ENCODE assay signal across 13 cellular contexts in the genomic region with DNA sequence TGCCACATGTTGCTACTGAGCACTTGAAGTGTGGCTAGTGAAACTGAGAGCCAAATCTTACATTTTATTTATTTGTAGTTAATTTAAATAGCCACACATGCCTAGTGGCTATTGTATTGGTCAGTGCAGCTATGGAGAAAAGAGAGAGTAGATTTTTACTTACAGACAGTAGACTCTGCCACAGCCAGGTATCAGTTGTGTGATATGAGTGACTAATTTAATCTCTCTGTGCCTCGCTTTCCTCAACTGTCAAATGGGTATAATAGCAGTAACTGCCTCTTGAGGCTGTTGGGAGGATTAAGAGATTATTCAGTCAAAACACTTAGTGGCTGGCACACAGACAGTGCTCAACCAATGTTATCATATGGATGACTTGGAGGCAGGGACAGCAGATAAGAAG. TPM values are rescaled to one million over a fixed set of nuclear protein-coding genes. Genes with fewer than 3 reads are reported as not detected.
DNase-seq lines count a peak whose midpoint lies in the region; ATAC-seq and TF ChIP-seq lines count a peak whose summit lies in the region.
"Had no signal": no experiment of that assay in that cellular context is flagged by ENCODE, and none has a peak within 500 bp of the region (broad histone marks: within the 10 kb centered on the region; RNA-seq: fewer than 3 reads in every experiment).

No MANE protein-coding gene starts in this region.

- intact Hi-C loops in natural killer cell (cut with micrococcal nuclease) (no loop called here), thyroid gland (cut with DNase I) (no loop called here)

- H3K9me3 ChIP-seq in WERI-Rb-1 (ENCODE audit: severe bottlenecking) (no peaks in the 10 kb centered on the region), thyroid gland (no peaks in the 10 kb centered on the region)
- H3K9me3 ChIP-seq: BLaER1, Caco-2 had no signal

- H3K4me3 ChIP-seq in WERI-Rb-1 (ENCODE audit: low read depth, low read length) (no peak overlapping the region), thyroid gland (replicated peaks in 1 of 3) (no peak overlapping the region)
- H3K4me3 ChIP-seq: BLaER1 had no signal

- H3K27ac ChIP-seq in WERI-Rb-1, result peak overlapping the region; percentile 75
- no peak overlapping the region for H3K27ac ChIP-seq in thyroid gland
- H3K27ac ChIP-seq: BLaER1 had no signal

- 93 to 100% methylated on average over 1 of the region's 1 CpG for WGBS in thyroid gland, 2 donors

- H3K4me1 ChIP-seq in thyroid gland, result no peaks in the 10 kb centered on the region
- H3K4me1 ChIP-seq: Caco-2 had no signal

- no peaks in the 10 kb centered on the region for H3K27me3 ChIP-seq in WERI-Rb-1 (ENCODE audit: insufficient read depth, low read depth, severe bottlenecking)
- no peaks in the 10 kb centered on the region for H3K27me3 ChIP-seq in thyroid gland
- H3K27me3 ChIP-seq: BLaER1 had no signal

- H3K9me3 Mint-ChIP-seq in natural killer cell (no peaks in the 10 kb centered on the region), immature natural killer cell (no peaks in the 10 kb centered on the region)
- no peaks in the 10 kb centered on the region for H3K9me3 Mint-ChIP-seq in natural killer cell treated with Interleukin-12 subunit alpha and Interleukin-12 subunit beta and Interleukin-15 and Interleukin-18, amount 100 ng/mL, for 72 hours
- H3K9me3 Mint-ChIP-seq: CD8-positive, alpha-beta memory T cell; H9 had no signal

- no peak for ATAC-seq in natural killer cell
- ATAC-seq in natural killer cell treated with Interleukin-12 subunit alpha and Interleukin-12 subunit beta and Interleukin-15 and Interleukin-18, amount 100 ng/mL, for 72 hours, result no peak

- DNase-seq in natural killer cell (no peak), WERI-Rb-1 (no peak), immature natural killer cell (no peak), thyroid gland (no peak), 8988T (no peak)
- DNase-seq in natural killer cell treated with Interleukin-12 subunit alpha and Interleukin-12 subunit beta and Interleukin-15 and Interleukin-18, amount 100 ng/mL, for 72 hours (ENCODE audit: low spot score), result no peak
- DNase-seq: AML-193; Caco-2; CD8-positive, alpha-beta memory T cell; DND-41; GDM1; H9 had no signal

- H3K27ac Mint-ChIP-seq in natural killer cell (peak overlapping the region; percentile 64 to 91), immature natural killer cell (peak overlapping the region; percentile 67 to 94 (median 80))
- no peak overlapping the region for H3K27ac Mint-ChIP-seq in natural killer cell treated with Interleukin-12 subunit alpha and Interleukin-12 subunit beta and Interleukin-15 and Interleukin-18, amount 100 ng/mL, for 72 hours
- H3K27ac Mint-ChIP-seq: H9 had no signal

- no peak for TF ChIP-seq CTCF in natural killer cell (IDR thresholded peaks at IDR 0.05)
- no peak for TF ChIP-seq CTCF in WERI-Rb-1 (IDR thresholded peaks at IDR 0.05; ENCODE audit: low read depth, low read length)
- TF ChIP-seq CTCF in thyroid gland (IDR thresholded peaks at IDR 0.05), result no peak

- peaks cover 21 to 22% of the 10 kb centered on the region in 2 donors for H3K4me1 Mint-ChIP-seq in natural killer cell
- H3K4me1 Mint-ChIP-seq in natural killer cell treated with Interleukin-12 subunit alpha and Interleukin-12 subunit beta and Interleukin-15 and Interleukin-18, amount 100 ng/mL, for 72 hours (ENCODE audit: low read depth in 2 of 2), result peaks cover 22 to 29% of the 10 kb centered on the region in 2 donors
- H3K4me1 Mint-ChIP-seq in immature natural killer cell, result peaks cover 24 to 26% of the 10 kb centered on the region in 2 donors
- H3K4me1 Mint-ChIP-seq: H9 had no signal

- no peaks in the 10 kb centered on the region for H3K36me3 ChIP-seq in WERI-Rb-1
- no peaks in the 10 kb centered on the region for H3K36me3 ChIP-seq in thyroid gland

- H3K27me3 Mint-ChIP-seq in natural killer cell (ENCODE audit: low read depth in 2 of 2) (no peaks in the 10 kb centered on the region), immature natural killer cell (ENCODE audit: low read depth in 3 of 3) (peaks cover 0 to 11% (median 10%) of the 10 kb centered on the region in 3 donors)
- no peaks in the 10 kb centered on the region for H3K27me3 Mint-ChIP-seq in natural killer cell treated with Interleukin-12 subunit alpha and Interleukin-12 subunit beta and Interleukin-15 and Interleukin-18, amount 100 ng/mL, for 72 hours
- H3K27me3 Mint-ChIP-seq: CD8-positive, alpha-beta memory T cell had no signal

- no peak for TF ChIP-seq POLR2A in thyroid gland (IDR thresholded peaks at IDR 0.05)

- H3K36me3 Mint-ChIP-seq in natural killer cell (no peaks in the 10 kb centered on the region), immature natural killer cell (peaks cover 0 to 9% (median 3%) of the 10 kb centered on the region in 3 donors)
- no peaks in the 10 kb centered on the region for H3K36me3 Mint-ChIP-seq in natural killer cell treated with Interleukin-12 subunit alpha and Interleukin-12 subunit beta and Interleukin-15 and Interleukin-18, amount 100 ng/mL, for 72 hours

- H3K4me3 Mint-ChIP-seq in natural killer cell (no peak overlapping the region), immature natural killer cell (no peak overlapping the region)
- no peak overlapping the region for H3K4me3 Mint-ChIP-seq in natural killer cell treated with Interleukin-12 subunit alpha and Interleukin-12 subunit beta and Interleukin-15 and Interleukin-18, amount 100 ng/mL, for 72 hours
- H3K4me3 Mint-ChIP-seq: CD8-positive, alpha-beta memory T cell; H9 had no signal

RNA-seq across cellular contexts. Expression of a gene that starts 49.0 kb away (rescaled TPM):
- 1 to 10 TPM in 2 of 3 donors, under 1 TPM in 1; 0.92 to 2.3 (median 1.3) TPM for total RNA-seq in natural killer cell
- 10 to 100 TPM; 49.0 to 55.5 TPM for total RNA-seq in natural killer cell treated with Interleukin-12 subunit alpha and Interleukin-12 subunit beta and Interleukin-15 and Interleukin-18, amount 100 ng/mL, for 72 hours
- 1 to 10 TPM; 4.2 to 6.2 (median 6.1) TPM for polyA plus RNA-seq in immature natural killer cell
- total RNA-seq in thyroid gland, result 1 to 10 TPM in 3 of 4 donors, not detected in 1; 2.4 to 6.5 (median 2.7) TPM

RNA-seq across cellular contexts. Expression of a gene that starts 55.7 kb away (rescaled TPM):
- 10 to 100 TPM; 27.8 to 47.5 (median 46.5) TPM for total RNA-seq in natural killer cell
- total RNA-seq in natural killer cell treated with Interleukin-12 subunit alpha and Interleukin-12 subunit beta and Interleukin-15 and Interleukin-18, amount 100 ng/mL, for 72 hours, result 10 to 100 TPM; 27.1 to 51.8 TPM
- 1 to 10 TPM; 3.8 to 8.3 (median 4.3) TPM for polyA plus RNA-seq in immature natural killer cell
- total RNA-seq in thyroid gland, result 10 to 100 TPM; 34.9 to 48.5 (median 41.3) TPM

Comparison
In these comparisons a context has a peak if more than half of its experiments do, and no peak if none do; other contexts are left out.
1. H3K27ac Mint-ChIP-seq: peak in natural killer cell (2 of 2) and immature natural killer cell (6 of 6); none in natural killer cell treated with Interleukin-12 subunit alpha and Interleukin-12 subunit beta and Interleukin-15 and Interleukin-18, amount 100 ng/mL, for 72 hours (0 of 2).
2. RNA of a gene that starts 49.0 kb away (total RNA-seq): 49.0 to 55.5 TPM in natural killer cell treated with Interleukin-12 subunit alpha and Interleukin-12 subunit beta and Interleukin-15 and Interleukin-18, amount 100 ng/mL, for 72 hours; 2.4 to 6.5 TPM in thyroid gland and 0.92 to 2.3 TPM in natural killer cell; every median in the first group is over 4 times any median in the second.